1 cellular context compared by ENCODE assay signal in genomic region chr6:32416031-32416430, GRCh38.
TF ChIP-seq lines count a peak whose summit lies in the region.

No MANE protein-coding gene starts in this region.

TF ChIP-seq in A549, 52 proteins besides CTCF, POLR2A, EP300 and RAD21:
- TF ChIP-seq CBX8 (IDR thresholded peaks at IDR 0.05) (peak; percentile 71; the same call in 1 of the 2 replicates), MAFK (IDR thresholded peaks at IDR 0.05; ENCODE audit: partially characterized antibody) (no peak)
